1 cellular context compared by ENCODE assay signal in genomic region chrX:135985123-135985973, GRCh38.
TF ChIP-seq lines count a peak whose summit lies in the region.

TSS of gene SLC9A6 (plus strand) at chrX:135985435. CDS start at chrX:135985659, 224 bp downstream.

TF ChIP-seq in HepG2, 621 proteins besides CTCF, POLR2A, EP300 and RAD21 (continued from another document and continues in another):
- no peak for TF ChIP-seq NFAT5 (CRISPR knock-in tag; IDR thresholded peaks at IDR 0.05)
- no peak for TF ChIP-seq MTA1 (CRISPR knock-in tag; IDR thresholded peaks at IDR 0.05; ENCODE audit: borderline replicate concordance)
- no peak for TF ChIP-seq GPBP1L1 (CRISPR knock-in tag; IDR thresholded peaks at IDR 0.05)
- 0 out of 2 replicates have a peak, but pooled peaks have one; percentile 27 for TF ChIP-seq MYC (CRISPR knock-in tag; IDR thresholded peaks at IDR 0.05; ENCODE audit: borderline replicate concordance)
- no peak for TF ChIP-seq ZNF20 (CRISPR knock-in tag; IDR thresholded peaks at IDR 0.05)
- TF ChIP-seq GATAD1 (CRISPR knock-in tag; IDR thresholded peaks at IDR 0.05): no peak
- no peak for TF ChIP-seq NFATC3 (CRISPR knock-in tag; IDR thresholded peaks at IDR 0.05)
- TF ChIP-seq PHF21A (CRISPR knock-in tag; IDR thresholded peaks at IDR 0.05): no peak
- no peak for TF ChIP-seq HNRNPH1 (optimal IDR thresholded peaks at IDR 0.05; ENCODE audit: low read depth, low read length)
- no peak for TF ChIP-seq PRDM15 (CRISPR knock-in tag; IDR thresholded peaks at IDR 0.05)
- TF ChIP-seq DRAP1 (CRISPR knock-in tag; IDR thresholded peaks at IDR 0.05): peak; percentile 41; the same call in 1 of the 2 replicates
- no peak for TF ChIP-seq ZKSCAN5 (CRISPR knock-in tag; IDR thresholded peaks at IDR 0.05)
- TF ChIP-seq PHF20 (CRISPR knock-in tag; IDR thresholded peaks at IDR 0.05): no peak
- TF ChIP-seq ZNF570 (CRISPR knock-in tag; IDR thresholded peaks at IDR 0.05; ENCODE audit: borderline replicate concordance): no peak
- TF ChIP-seq ZSCAN12 (CRISPR knock-in tag; IDR thresholded peaks at IDR 0.05): no peak
- TF ChIP-seq ZC3H4 (CRISPR knock-in tag; IDR thresholded peaks at IDR 0.05; ENCODE audit: borderline replicate concordance): no peak
- TF ChIP-seq CAMTA2 (CRISPR knock-in tag; IDR thresholded peaks at IDR 0.05; ENCODE audit: borderline replicate concordance): no peak
- TF ChIP-seq NR2F6 (IDR thresholded peaks at IDR 0.05): no peak
- TF ChIP-seq NR2F6 (CRISPR knock-in tag; IDR thresholded peaks at IDR 0.05): no peak
- no peak for TF ChIP-seq ZNF691 (CRISPR knock-in tag; IDR thresholded peaks at IDR 0.05; ENCODE audit: borderline replicate concordance, low read depth)
- TF ChIP-seq SKI (IDR thresholded peaks at IDR 0.05; ENCODE audit: partially characterized antibody): no peak
- no peak for TF ChIP-seq ZNF503 (CRISPR knock-in tag; IDR thresholded peaks at IDR 0.05)
- no peak for TF ChIP-seq ZBTB2 (CRISPR knock-in tag; IDR thresholded peaks at IDR 0.05; ENCODE audit: low read depth)
- no peak for TF ChIP-seq HMG20B (CRISPR knock-in tag; conservative IDR thresholded peaks at IDR 0.05)
- no peak for TF ChIP-seq ZNF333 (CRISPR knock-in tag; IDR thresholded peaks at IDR 0.05; ENCODE audit: borderline replicate concordance)
- TF ChIP-seq KLF9 (CRISPR knock-in tag; IDR thresholded peaks at IDR 0.05; ENCODE audit: low read depth): no peak
- TF ChIP-seq ZBTB38 (CRISPR knock-in tag; IDR thresholded peaks at IDR 0.05): no peak
- TF ChIP-seq TERF1 (CRISPR knock-in tag; IDR thresholded peaks at IDR 0.05): no peak
- no peak for TF ChIP-seq ZBTB7B (CRISPR knock-in tag; IDR thresholded peaks at IDR 0.05)
- no peak for TF ChIP-seq NPAS2 (CRISPR knock-in tag; IDR thresholded peaks at IDR 0.05; ENCODE audit: borderline replicate concordance)
- no peak for TF ChIP-seq CC2D1A (CRISPR knock-in tag; IDR thresholded peaks at IDR 0.05)
- no peak for TF ChIP-seq ZNF572 (CRISPR knock-in tag; IDR thresholded peaks at IDR 0.05)
- TF ChIP-seq ZNF574 (CRISPR knock-in tag; IDR thresholded peaks at IDR 0.05): peak; percentile 37; the same call in 1 of the 2 replicates
- TF ChIP-seq E2F5 (CRISPR knock-in tag; conservative IDR thresholded peaks at IDR 0.05): no peak
- no peak for TF ChIP-seq HNRNPK (IDR thresholded peaks at IDR 0.05; ENCODE audit: low read depth, low read length, poor library complexity, severe bottlenecking)
- TF ChIP-seq ZSCAN30 (CRISPR knock-in tag; IDR thresholded peaks at IDR 0.05): no peak
- TF ChIP-seq KLF12 (CRISPR knock-in tag; IDR thresholded peaks at IDR 0.05; ENCODE audit: borderline replicate concordance): no peak; the same call in 1 of the 2 replicates
- TF ChIP-seq NFE2L2 (IDR thresholded peaks at IDR 0.05; ENCODE audit: low read length): no peak
- TF ChIP-seq PHF8 (CRISPR knock-in tag; IDR thresholded peaks at IDR 0.05): peak; percentile 54; the same call in 1 of the 2 replicates
